Comparison of ENCODE assay signal across 12 cellular contexts in genomic region chr5:110371725-110372041, GRCh38.
A peak's percentile ranks its signal among the peaks of the same experiment; 100 is the strongest.
DNase-seq lines count a peak whose midpoint lies in the region; ATAC-seq, FAIRE-seq and TF ChIP-seq lines count a peak whose summit lies in the region.
"Had no signal": no experiment of that assay in that cellular context is flagged by ENCODE, and none has a peak within 500 bp of the region (broad histone marks: within the 10 kb centered on the region; RNA-seq: fewer than 3 reads in every experiment).

No MANE protein-coding gene starts in this region.

- no peaks in the 10 kb centered on the region for H3K27me3 ChIP-seq in breast epithelium

- intact Hi-C loops in breast epithelium (cut with DNase I; ENCODE audit: low total_unique reads) = no loop called here

- H3K36me3 ChIP-seq in breast epithelium = no peaks in the 10 kb centered on the region

- DNase-seq in RCC 7860 (ENCODE audit: low spot score) (peak; percentile 52), NCI-H1436 treated with DMSO at 0.1 percent for 48 hours (lab: John Stamatoyannopoulos, UW) (no peak), breast epithelium (ENCODE audit: low spot score in 2 of 2) (no peak), LoVo (ENCODE audit: low spot score) (no peak)
- DNase-seq in activated naive CD8-positive, alpha-beta T cell treated with anti-CD3 and anti-CD28 coated beads, Interleukin-2, amount 50 U/mL, for 24 hours = no peak
- DNase-seq: activated CD8-positive, alpha-beta T cell treated with anti-CD3 and anti-CD28 coated beads for 36 hours; CD4-positive, alpha-beta T cell; mucosa of descending colon had no signal

- no peak overlapping the region for H3K27ac ChIP-seq in breast epithelium
- H3K27ac ChIP-seq: skin epidermis had no signal

- H3K4me3 ChIP-seq in breast epithelium = no peak overlapping the region
- H3K4me3 ChIP-seq: mucosa of descending colon, skin epidermis had no signal

- no peak overlapping the region for H3K27ac Mint-ChIP-seq in activated naive CD8-positive, alpha-beta T cell treated with anti-CD3 and anti-CD28 coated beads, Interleukin-2, amount 50 U/mL, for 24 hours
- H3K27ac Mint-ChIP-seq: activated CD8-positive, alpha-beta T cell treated with anti-CD3 and anti-CD28 coated beads for 36 hours; CD4-positive, alpha-beta T cell had no signal

- TF ChIP-seq CTCF in breast epithelium (IDR thresholded peaks at IDR 0.05) = no peak

- no peaks in the 10 kb centered on the region for H3K4me1 ChIP-seq in breast epithelium

- FAIRE-seq in RCC 7860 (lab: Jason Lieb, UNC) = peak; percentile 76

- TF ChIP-seq POLR2A in GM18505 (IDR thresholded peaks at IDR 0.05; ENCODE audit: borderline replicate concordance, extremely low read depth, insufficient read depth, insufficient read length) (no peak), breast epithelium (IDR thresholded peaks at IDR 0.05) (no peak)

- H3K9me3 ChIP-seq in breast epithelium = no peaks in the 10 kb centered on the region
- H3K9me3 ChIP-seq: mucosa of descending colon had no signal

- ATAC-seq in GM18505 (IDR thresholded peaks at IDR 0.05; ENCODE audit: unreplicated experiment) (peak; percentile 94), GM21515 (IDR thresholded peaks at IDR 0.05; ENCODE audit: unreplicated experiment) (peak; percentile 78), HG03139 (IDR thresholded peaks at IDR 0.05; ENCODE audit: unreplicated experiment) (peak; percentile 90)
- no peak for ATAC-seq in activated naive CD8-positive, alpha-beta T cell treated with anti-CD3 and anti-CD28 coated beads, Interleukin-2, amount 50 U/mL, for 24 hours
- ATAC-seq: activated CD8-positive, alpha-beta T cell treated with anti-CD3 and anti-CD28 coated beads for 36 hours; mucosa of descending colon had no signal

- no peak overlapping the region for H3K4me3 Mint-ChIP-seq in activated naive CD8-positive, alpha-beta T cell treated with anti-CD3 and anti-CD28 coated beads, Interleukin-2, amount 50 U/mL, for 24 hours
- H3K4me3 Mint-ChIP-seq: activated CD8-positive, alpha-beta T cell treated with anti-CD3 and anti-CD28 coated beads for 36 hours; CD4-positive, alpha-beta T cell had no signal

- H3K27me3 Mint-ChIP-seq in activated naive CD8-positive, alpha-beta T cell treated with anti-CD3 and anti-CD28 coated beads, Interleukin-2, amount 50 U/mL, for 24 hours = no peaks in the 10 kb centered on the region
- H3K27me3 Mint-ChIP-seq: activated CD8-positive, alpha-beta T cell treated with anti-CD3 and anti-CD28 coated beads for 36 hours; CD4-positive, alpha-beta T cell had no signal

- H3K9me3 Mint-ChIP-seq in activated naive CD8-positive, alpha-beta T cell treated with anti-CD3 and anti-CD28 coated beads, Interleukin-2, amount 50 U/mL, for 24 hours = no peaks in the 10 kb centered on the region
- H3K9me3 Mint-ChIP-seq: activated CD8-positive, alpha-beta T cell treated with anti-CD3 and anti-CD28 coated beads for 36 hours; CD4-positive, alpha-beta T cell had no signal

- H3K36me3 Mint-ChIP-seq in activated naive CD8-positive, alpha-beta T cell treated with anti-CD3 and anti-CD28 coated beads, Interleukin-2, amount 50 U/mL, for 24 hours (ENCODE audit: low read depth) = no peaks in the 10 kb centered on the region

- peaks cover 10% of the 10 kb centered on the region for H3K4me1 Mint-ChIP-seq in activated naive CD8-positive, alpha-beta T cell treated with anti-CD3 and anti-CD28 coated beads, Interleukin-2, amount 50 U/mL, for 24 hours
